17 cellular contexts compared by ENCODE assay signal in genomic region chr16:66204761-66205160, GRCh38.
A peak's percentile ranks its signal among the peaks of the same experiment; 100 is the strongest.
DNase-seq lines count a peak whose midpoint lies in the region; ATAC-seq lines count a peak whose summit lies in the region.
"Had no signal": no experiment of that assay in that cellular context is flagged by ENCODE, and none has a peak within 500 bp of the region (broad histone marks: within the 10 kb centered on the region; RNA-seq: fewer than 3 reads in every experiment).

No MANE protein-coding gene starts in this region.

- peak; percentile 50 for DNase-seq in AG08395 (ENCODE audit: low spot score)
- DNase-seq in GM03348 (ENCODE audit: low spot score), result peak; percentile 55
- peak; percentile 26 for DNase-seq in astrocyte of the hippocampus (ENCODE audit: low read depth, low spot score)
- DNase-seq in mesenchymal stem cell, result no peak
- no peak for DNase-seq in DMS 273 (lab: John Stamatoyannopoulos, UW; ENCODE audit: unreplicated experiment)
- no peak for DNase-seq in iPS-NIHi7 (ENCODE audit: extremely low spot score)
- no peak for DNase-seq in foreskin melanocyte
- DNase-seq: activated CD4-positive, alpha-beta T cell treated with anti-CD3 and anti-CD28 coated beads for 4 hours; activated CD8-positive, alpha-beta memory T cell treated with anti-CD3 and anti-CD28 coated beads, Interleukin-2, amount 10 ng/mL, durations not matched to agents 7 days and 5 days; activated naive CD8-positive, alpha-beta T cell treated with anti-CD3 and anti-CD28 coated beads, Interleukin-2, amount 10 ng/mL, durations not matched to agents 7 days and 5 days; dorsolateral prefrontal cortex; glutamatergic neuron; mucosa of descending colon; NCI-H1930; T-cell; testis had no signal

- peak overlapping the region; percentile 72 for H3K9ac ChIP-seq in mesenchymal stem cell (ENCODE audit: low read length)

- H3K4me3 ChIP-seq in mesenchymal stem cell (ENCODE audit: insufficient read depth in 1 of 2, low read depth in 1 of 2, low read length in 2 of 2), result no peak overlapping the region
- H3K4me3 ChIP-seq: dorsolateral prefrontal cortex, mucosa of descending colon, testis had no signal

- no peaks in the 10 kb centered on the region for H3K79me1 ChIP-seq in mesenchymal stem cell (replicated peaks; ENCODE audit: low read length, poor library complexity, severe bottlenecking)

- 96% methylated on average over 3 of the region's 3 CpGs for WGBS in mesenchymal stem cell

- ATAC-seq in HG03039 (IDR thresholded peaks at IDR 0.05; ENCODE audit: unreplicated experiment), result no peak
- ATAC-seq: activated CD8-positive, alpha-beta memory T cell treated with anti-CD3 and anti-CD28 coated beads, Interleukin-2, amount 10 ng/mL, durations not matched to agents 7 days and 5 days; mucosa of descending colon; T-cell had no signal

- H2BK12ac ChIP-seq in mesenchymal stem cell (ENCODE audit: low read length in 2 of 2), result no peak overlapping the region

- H3K18ac ChIP-seq in mesenchymal stem cell (ENCODE audit: low read depth in 1 of 2, low read length in 2 of 2), result no peak overlapping the region

- H3K14ac ChIP-seq in mesenchymal stem cell (ENCODE audit: low read length in 2 of 2), result no peak overlapping the region

- no peak overlapping the region for H2BK5ac ChIP-seq in mesenchymal stem cell (ENCODE audit: low read depth, low read length, poor library complexity, severe bottlenecking)

- H3K4ac ChIP-seq in mesenchymal stem cell (ENCODE audit: low read depth in 1 of 2, low read length in 2 of 2), result no peak overlapping the region

- H3K4me2 ChIP-seq in mesenchymal stem cell (ENCODE audit: low read length, poor library complexity, severe bottlenecking), result no peak overlapping the region

- H2BK120ac ChIP-seq in mesenchymal stem cell (ENCODE audit: low read depth, low read length), result no peak overlapping the region

- no peaks in the 10 kb centered on the region for H3K4me1 ChIP-seq in mesenchymal stem cell (ENCODE audit: control insufficient read depth, insufficient read depth, low read depth, low read length)
- H3K4me1 ChIP-seq: testis had no signal

- H4K91ac ChIP-seq in mesenchymal stem cell (ENCODE audit: low read length), result no peak overlapping the region

- no peak overlapping the region for H4K8ac ChIP-seq in mesenchymal stem cell (ENCODE audit: low read length)

- H3K9me3 ChIP-seq in mesenchymal stem cell (ENCODE audit: control insufficient read depth, low read length), result no peaks in the 10 kb centered on the region
- H3K9me3 ChIP-seq: mucosa of descending colon, testis had no signal

- H2AFZ ChIP-seq in mesenchymal stem cell (ENCODE audit: low read depth, low read length), result no peak overlapping the region

- H2BK15ac ChIP-seq in mesenchymal stem cell (ENCODE audit: low read depth, poor library complexity, severe bottlenecking), result no peak overlapping the region

- H3K27me3 ChIP-seq in mesenchymal stem cell (ENCODE audit: control insufficient read depth in 1 of 2, insufficient read depth in 1 of 2, low read length in 2 of 2), result no peaks in the 10 kb centered on the region
- H3K27me3 ChIP-seq: dorsolateral prefrontal cortex, testis had no signal

- no peak overlapping the region for H2AK5ac ChIP-seq in mesenchymal stem cell (ENCODE audit: low read length, severe bottlenecking)

- H3K23ac ChIP-seq in mesenchymal stem cell (ENCODE audit: low read length in 2 of 2), result no peak overlapping the region

- no peaks in the 10 kb centered on the region for H3K36me3 ChIP-seq in mesenchymal stem cell (ENCODE audit: control insufficient read depth in 1 of 2, insufficient read depth in 2 of 2, low read depth in 1 of 2, low read length in 2 of 2)

- no peak overlapping the region for H3K27ac ChIP-seq in mesenchymal stem cell (ENCODE audit: low read length, poor library complexity, severe bottlenecking)
- H3K27ac ChIP-seq: dorsolateral prefrontal cortex, testis had no signal

Comparison
In these comparisons a context has a peak if more than half of its experiments do, and no peak if none do; other contexts are left out.
1. DNase-seq: peak in AG08395 (single experiment), GM03348 (single experiment) and astrocyte of the hippocampus (single experiment); none in mesenchymal stem cell (single experiment), DMS 273 (single experiment), iPS-NIHi7 (single experiment) and foreskin melanocyte (single experiment).